19 cellular contexts compared by ENCODE assay signal in the genomic region with DNA sequence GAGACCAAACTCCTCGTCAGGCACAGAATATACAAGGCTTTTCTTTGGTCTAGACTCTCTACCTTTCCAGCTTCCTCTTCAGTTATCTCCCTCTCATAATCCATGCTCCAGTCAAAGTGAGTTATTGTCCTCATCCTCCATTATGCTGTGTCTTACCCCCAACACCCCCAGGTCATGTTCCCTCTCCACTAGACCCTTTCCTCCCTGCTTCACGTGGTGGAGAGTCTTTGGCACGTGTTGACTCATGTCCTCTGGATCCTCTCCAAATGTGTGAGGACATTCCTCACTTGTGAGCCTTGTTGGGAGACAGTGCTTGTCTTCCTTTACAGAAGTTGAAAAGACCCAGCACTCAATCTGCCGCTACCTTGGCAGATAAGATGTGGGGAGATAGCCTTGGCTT. TPM values are rescaled to one million over a fixed set of nuclear protein-coding genes. Genes with fewer than 3 reads are reported as not detected.
DNase-seq lines count a peak whose midpoint lies in the region; ATAC-seq and TF ChIP-seq lines count a peak whose summit lies in the region.
"Had no signal": no experiment of that assay in that cellular context is flagged by ENCODE, and none has a peak within 500 bp of the region (broad histone marks: within the 10 kb centered on the region; RNA-seq: fewer than 3 reads in every experiment).

No MANE protein-coding gene starts in this region.

- DNase-seq in AG10803 (ENCODE audit: low read depth) (peak; percentile 10), H4 (ENCODE audit: low spot score) (peak; percentile 16), astrocyte of the hippocampus (ENCODE audit: low read depth, low spot score) (peak; percentile 11), immature natural killer cell (no peak), NCI-H146 (lab: John Stamatoyannopoulos, UW) (no peak)
- DNase-seq: activated CD8-positive, alpha-beta memory T cell treated with anti-CD3 and anti-CD28 coated beads, Interleukin-2, amount 50 U/mL, for 4 hours; activated naive CD4-positive, alpha-beta T cell; dorsolateral prefrontal cortex; left ventricle myocardium superior; MM.1S; NCI-H1930; NCI-H526 treated with DMSO at 0.1 percent for 48 hours; uterus had no signal

- no peaks in the 10 kb centered on the region for H3K9me3 Mint-ChIP-seq in immature natural killer cell
- H3K9me3 Mint-ChIP-seq: stimulated activated naive CD8-positive, alpha-beta T cell treated with anti-CD3 and anti-CD28 coated beads, Interleukin-15, Interleukin-2, amounts not matched to agents 100 ng/mL and 50 ng/mL, for 24 hours had no signal

- H3K4me1 Mint-ChIP-seq in immature natural killer cell: peaks cover 30 to 39% of the 10 kb centered on the region in 2 donors

- peak overlapping the region in 5 of 6 donors; percentile 24 to 60 (median 46) for H3K27ac Mint-ChIP-seq in immature natural killer cell
- H3K27ac Mint-ChIP-seq: stimulated activated naive CD8-positive, alpha-beta T cell treated with anti-CD3 and anti-CD28 coated beads, Interleukin-15, Interleukin-2, amounts not matched to agents 100 ng/mL and 50 ng/mL, for 24 hours had no signal

- H3K4me3 ChIP-seq in AG10803 (ENCODE audit: low read length): no peak overlapping the region
- H3K4me3 ChIP-seq: dorsolateral prefrontal cortex, prostate gland, uterus had no signal

- TF ChIP-seq CTCF in AG10803 (conservative IDR thresholded peaks at IDR 0.05; ENCODE audit: low read length): no peak

- H3K4me3 Mint-ChIP-seq in immature natural killer cell: no peak overlapping the region
- H3K4me3 Mint-ChIP-seq: stimulated activated naive CD8-positive, alpha-beta T cell treated with anti-CD3 and anti-CD28 coated beads, Interleukin-15, Interleukin-2, amounts not matched to agents 100 ng/mL and 50 ng/mL, for 24 hours had no signal

- H3K27me3 Mint-ChIP-seq in immature natural killer cell (ENCODE audit: low read depth in 3 of 3): peaks cover 0 to 2% (median 0%) of the 10 kb centered on the region in 3 donors
- H3K27me3 Mint-ChIP-seq: stimulated activated naive CD8-positive, alpha-beta T cell treated with anti-CD3 and anti-CD28 coated beads, Interleukin-15, Interleukin-2, amounts not matched to agents 100 ng/mL and 50 ng/mL, for 24 hours had no signal

- ATAC-seq in GM19351 (IDR thresholded peaks at IDR 0.05; ENCODE audit: unreplicated experiment) (no peak), GM18520 (IDR thresholded peaks at IDR 0.05; ENCODE audit: unreplicated experiment) (no peak), HG03432 (IDR thresholded peaks at IDR 0.05; ENCODE audit: unreplicated experiment) (no peak)
- ATAC-seq: left ventricle myocardium superior, Panc1 had no signal

- peaks cover 0 to 7% (median 3%) of the 10 kb centered on the region in 3 donors for H3K36me3 Mint-ChIP-seq in immature natural killer cell

RNA-seq across cellular contexts. Expression of a gene that starts 36.0 kb away (rescaled TPM):
- 127 and 130 TPM in 2 replicates for total RNA-seq in H4 (2014; rRNA removed; shearing (Covaris generic))
- 100 to 1,000 TPM in 1 of 3 donors, 10 to 100 TPM in 2; 52.2 to 102 (median 61.8) TPM for polyA plus RNA-seq in immature natural killer cell

RNA-seq across cellular contexts. Expression of a gene that starts 52.0 kb away (rescaled TPM):
- total RNA-seq in H4 (2014; rRNA removed; shearing (Covaris generic)): not detected in 2 replicates
- not detected for polyA plus RNA-seq in immature natural killer cell
- total RNA-seq: dorsolateral prefrontal cortex, left ventricle myocardium superior had no signal

Comparison
In these comparisons a context has a peak if more than half of its experiments do, and no peak if none do; other contexts are left out.
1. DNase-seq: peak in AG10803 (single experiment), H4 (single experiment) and astrocyte of the hippocampus (single experiment); none in immature natural killer cell (0 of 3) and NCI-H146 (single experiment).